Comparison of ENCODE assay signal across 10 cellular contexts in the genomic region with DNA sequence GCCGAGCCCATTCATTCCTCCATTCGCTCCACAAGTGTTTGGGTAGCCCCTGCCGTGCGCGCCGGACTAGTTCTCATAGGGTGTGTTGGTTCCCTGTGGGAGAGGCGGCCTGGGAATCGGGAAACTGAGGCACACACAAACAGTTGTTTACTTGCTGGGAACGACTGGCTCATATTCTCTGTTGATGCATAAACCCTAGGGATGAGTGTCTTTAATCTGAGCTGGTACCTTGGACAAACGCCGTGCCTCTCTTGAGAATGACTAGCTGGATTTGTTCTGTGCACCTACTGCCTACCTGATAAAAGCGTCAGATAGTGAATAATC. TPM values are rescaled to one million over a fixed set of nuclear protein-coding genes. Genes with fewer than 3 reads are reported as not detected.
DNase-seq lines count a peak whose midpoint lies in the region; ATAC-seq, FAIRE-seq and TF ChIP-seq lines count a peak whose summit lies in the region.
"Had no signal": no experiment of that assay in that cellular context is flagged by ENCODE, and none has a peak within 500 bp of the region (broad histone marks: within the 10 kb centered on the region; RNA-seq: fewer than 3 reads in every experiment).

No MANE protein-coding gene starts in this region.

- no peaks in the 10 kb centered on the region for H4K20me1 ChIP-seq in HepG2 (ENCODE audit: insufficient read depth, low read length)

- ATAC-seq in HepG2 (no peak), HG02642 (IDR thresholded peaks at IDR 0.05; ENCODE audit: poor library complexity, unreplicated experiment) (no peak)

- H3K9me3 ChIP-seq in liver (ENCODE audit: control insufficient read depth in 4 of 4, low read length in 3 of 4) (no peaks in the 10 kb centered on the region), HepG2 (ENCODE audit: low read length) (no peaks in the 10 kb centered on the region), duodenal mucosa (ENCODE audit: control insufficient read depth in 1 of 2, low read length in 2 of 2) (no peaks in the 10 kb centered on the region), muscle layer of colon (ENCODE audit: low read length) (no peaks in the 10 kb centered on the region)

- no peak overlapping the region for H3K27ac ChIP-seq in liver (ENCODE audit: low read depth in 1 of 2, low read length in 2 of 2)
- no peak overlapping the region for H3K27ac ChIP-seq in HepG2 (ENCODE audit: extremely low read length, insufficient read depth, low read length)
- H3K27ac ChIP-seq in duodenal mucosa (ENCODE audit: low read depth, low read length): no peak overlapping the region
- peak overlapping the region; percentile 76 for H3K27ac ChIP-seq in muscle layer of colon (ENCODE audit: low read depth, low read length)

- CTCF ChIA-PET in HepG2 (lab: Yijun Ruan, JAX; ENCODE audit: low intra/inter-chr PET ratio, low total read pairs): no interaction called here

- TF ChIP-seq RAD21 in liver (IDR thresholded peaks at IDR 0.05) (no peak), HepG2 (CRISPR knock-in tag; IDR thresholded peaks at IDR 0.05) (no peak)

- H3K36me3 ChIP-seq in liver (ENCODE audit: control insufficient read depth in 4 of 4, insufficient read depth in 3 of 4, low read depth in 1 of 4, low read length in 3 of 4) (no peaks in the 10 kb centered on the region), HepG2 (replicated peaks in 1 of 2; ENCODE audit: control insufficient read depth in 1 of 2, insufficient read depth in 2 of 2, low read length in 2 of 2) (no peaks in the 10 kb centered on the region), duodenal mucosa (ENCODE audit: control insufficient read depth in 1 of 2, insufficient read depth in 2 of 2, low read length in 2 of 2) (no peaks in the 10 kb centered on the region), muscle layer of colon (ENCODE audit: insufficient read depth, low read length) (no peaks in the 10 kb centered on the region)

- no peak for TF ChIP-seq CTCF in liver (IDR thresholded peaks at IDR 0.05; ENCODE audit: low read depth, low read length, missing input control)
- no peak for TF ChIP-seq CTCF in HepG2 (CRISPR knock-in tag; IDR thresholded peaks at IDR 0.05)

- H3K4me2 ChIP-seq in HepG2 (ENCODE audit: low read depth, low read length): no peak overlapping the region

- TF ChIP-seq EP300 in HepG2 (IDR thresholded peaks at IDR 0.05; ENCODE audit: low read depth in 2 of 2, low read length in 2 of 2) (no peak), HepG2 (CRISPR knock-in tag; IDR thresholded peaks at IDR 0.05; ENCODE audit: borderline replicate concordance) (no peak)

- H3K4me3 ChIP-seq in liver (ENCODE audit: low read depth in 1 of 3, low read length in 3 of 3) (peak overlapping the region; percentile 51 to 59 (median 57)), HepG2 (replicated peaks in 1 of 3; ENCODE audit: insufficient read depth in 1 of 3, low read depth in 2 of 3, low read length in 3 of 3) (no peak overlapping the region), duodenal mucosa (ENCODE audit: low read depth in 1 of 2, low read length in 2 of 2) (peak overlapping the region; percentile 82 to 84), muscle layer of colon (ENCODE audit: low read depth in 1 of 2, low read length in 2 of 2) (peak overlapping the region; percentile 54 to 62)

- intact Hi-C loops in HepG2 (cut with micrococcal nuclease; ENCODE audit: unreplicated experiment): no loop called here

- in situ Hi-C loops in HepG2 (cut with HindIII; ENCODE audit: extremely low pct_ligation_motif_present, low pct_unique_long_range_greater_than_20kb): no loop called here

- WGBS in liver: 55% methylated on average over 12 of the region's 12 CpGs
- WGBS in HepG2 (ENCODE audit: low lambda C conversion rate): 66% methylated on average over 11 of the region's 12 CpGs

- peaks cover 0 to 3% (median 0%) of the 10 kb centered on the region in 4 donors for H3K27me3 ChIP-seq in liver (ENCODE audit: control insufficient read depth in 4 of 4, insufficient read depth in 4 of 4, low read length in 3 of 4)
- H3K27me3 ChIP-seq in HepG2 (ENCODE audit: control insufficient read depth in 1 of 2, insufficient read depth in 2 of 2, low read length in 2 of 2): peaks cover 0 to 19% of the 10 kb centered on the region in 2 experiments; a peak in 2 of 5 replicates
- no peaks in the 10 kb centered on the region for H3K27me3 ChIP-seq in duodenal mucosa (ENCODE audit: control insufficient read depth in 1 of 2, insufficient read depth in 2 of 2, low read length in 2 of 2)
- no peaks in the 10 kb centered on the region for H3K27me3 ChIP-seq in muscle layer of colon (ENCODE audit: control insufficient read depth in 1 of 2, insufficient read depth in 2 of 2, low read length in 2 of 2)

- no peak for FAIRE-seq in HepG2 (lab: Jason Lieb, UNC)
- no peak for FAIRE-seq in GM12891 (lab: Jason Lieb, UNC)
- FAIRE-seq: D721Med had no signal

- no peaks in the 10 kb centered on the region for H3K79me2 ChIP-seq in HepG2 (ENCODE audit: insufficient read depth, low read length)

- no peak for TF ChIP-seq POLR2A in HepG2 (IDR thresholded peaks at IDR 0.05; ENCODE audit: insufficient read depth in 1 of 2, low read depth in 2 of 2, low read length in 2 of 2)
- no peak for TF ChIP-seq POLR2A in GM12891 (IDR thresholded peaks at IDR 0.05; ENCODE audit: low read depth, low read length)

- BruUV-seq in HepG2 (replicated peaks; lab: Mats Ljungman, UMichigan): no TSS peak

- H3K9ac ChIP-seq in liver (ENCODE audit: low read depth in 1 of 2, low read length in 2 of 2) (peak overlapping the region in 1 of 2 donors; percentile 42), HepG2 (ENCODE audit: insufficient read depth, low read depth, low read length) (no peak overlapping the region), duodenal mucosa (ENCODE audit: low read depth in 1 of 2, low read length in 2 of 2) (peak overlapping the region; percentile 74 to 85), muscle layer of colon (ENCODE audit: low read length) (no peak overlapping the region)

- no peak for DNase-seq in HepG2 (ENCODE audit: low spot score)
- DNase-seq in NCI-H2081 (lab: John Stamatoyannopoulos, UW): no peak
- no peak for DNase-seq in medulla oblongata (ENCODE audit: extremely low spot score)
- no peak for DNase-seq in GM12891 (ENCODE audit: insufficient read length, low spot score)
- DNase-seq: NCI-H1436 treated with DMSO at 0.1 percent for 48 hours had no signal

- POLR2A ChIA-PET in HepG2 (lab: Yijun Ruan, JAX): no interaction called here

- H2AFZ ChIP-seq in HepG2 (ENCODE audit: low read length): no peak overlapping the region

- peaks cover 0 to 5% (median 1%) of the 10 kb centered on the region in 4 donors for H3K4me1 ChIP-seq in liver (ENCODE audit: control insufficient read depth in 4 of 4, insufficient read depth in 4 of 4, low read length in 3 of 4)
- H3K4me1 ChIP-seq in HepG2 (ENCODE audit: insufficient read depth, low read length): no peaks in the 10 kb centered on the region
- peaks cover 18 to 19% of the 10 kb centered on the region in 2 donors for H3K4me1 ChIP-seq in duodenal mucosa (ENCODE audit: control insufficient read depth in 1 of 2, insufficient read depth in 2 of 2, low read length in 2 of 2)
- H3K4me1 ChIP-seq in muscle layer of colon (ENCODE audit: insufficient read depth, low read length): peaks cover 19% of the 10 kb centered on the region

RNA-seq across cellular contexts. Expression of a gene that starts 0.7 kb away (rescaled TPM):
- total RNA-seq in liver: 10 to 100 TPM in 1 of 2 donors, 1 to 10 TPM in 1; 2.9 to 79.0 TPM
- 1 to 10 TPM in 1 of 2 donors, under 1 TPM in 1; 0.93 to 1.1 TPM for polyA plus RNA-seq in liver
- not detected in 2 replicates for total RNA-seq in HepG2 (2016; rRNA removed; fragmentation: Illumina TruSeq; extraction: Trizol)
- total RNA-seq in HepG2 (2016; cell fraction: cytosol; rRNA removed; fragmentation: Illumina TruSeq; extraction: Trizol; ENCODE audit: low read depth): not detected in 2 replicates
- total RNA-seq in HepG2 (2016; cell fraction: insoluble cytoplasmic fraction; rRNA removed; fragmentation: Illumina TruSeq; extraction: Trizol): not detected in 2 replicates
- total RNA-seq in HepG2 (2016; cell fraction: membrane; rRNA removed; fragmentation: Illumina TruSeq; extraction: Trizol): not detected in 2 replicates
- total RNA-seq in HepG2 (2016; cell fraction: nucleus; rRNA removed; fragmentation: Illumina TruSeq; extraction: Trizol): not detected in 2 replicates
- not detected in 2 replicates for polyA plus RNA-seq in HepG2 (2011; rRNA removed)
- polyA plus RNA-seq in HepG2 (2011; cell fraction: cytosol; rRNA removed): not detected in 2 replicates
- polyA plus RNA-seq in HepG2 (2011; cell fraction: nucleus; rRNA removed): not detected in 2 replicates
- polyA plus RNA-seq in HepG2 (2012): 0.56 and 0.99 TPM in 2 replicates
- polyA plus RNA-seq in HepG2 (2016; cell fraction: cytosol; fragmentation: Illumina TruSeq; extraction: Trizol; ENCODE audit: low read depth): not detected in 2 replicates
- polyA plus RNA-seq in HepG2 (2016; cell fraction: insoluble cytoplasmic fraction; fragmentation: Illumina TruSeq; extraction: Trizol; ENCODE audit: low read depth): not detected in 2 replicates
- not detected in 2 replicates for polyA plus RNA-seq in HepG2 (2016; cell fraction: membrane; fragmentation: Illumina TruSeq; extraction: Trizol; ENCODE audit: low read depth)
- polyA plus RNA-seq in HepG2 (2016; cell fraction: nucleus; fragmentation: Illumina TruSeq; extraction: Trizol; ENCODE audit: insufficient read depth, low read depth): not detected in 2 replicates
- 73.6 TPM in 1 of 2 replicates, not detected in the other for polyA minus RNA-seq in HepG2 (2011; rRNA and poly(A)+ RNA removed; ENCODE audit: low replicate concordance)
- polyA minus RNA-seq in HepG2 (2011; cell fraction: cytosol; rRNA and poly(A)+ RNA removed): 0.49 and 1.8 TPM in 2 replicates
- polyA minus RNA-seq in HepG2 (2011; cell fraction: nucleus; rRNA and poly(A)+ RNA removed): 0.52 and 0.62 TPM in 2 replicates
- 2.6 TPM for polyA plus RNA-seq in GM12891 (2012; ENCODE audit: low read depth, missing spikeins)

RNA-seq across cellular contexts. Expression of a gene that starts 30.7 kb away (rescaled TPM):
- 1 to 10 TPM in 1 of 2 donors, under 1 TPM in 1; under 0.01 to 3.8 TPM for total RNA-seq in liver
- polyA plus RNA-seq in liver: under 1 TPM; 0.06 to 0.24 TPM
- 0.35 and 0.97 TPM in 2 replicates for total RNA-seq in HepG2 (2016; rRNA removed; fragmentation: Illumina TruSeq; extraction: Trizol)
- total RNA-seq in HepG2 (2016; cell fraction: cytosol; rRNA removed; fragmentation: Illumina TruSeq; extraction: Trizol; ENCODE audit: low read depth): not detected in 2 replicates
- total RNA-seq in HepG2 (2016; cell fraction: insoluble cytoplasmic fraction; rRNA removed; fragmentation: Illumina TruSeq; extraction: Trizol): 0.56 and 0.76 TPM in 2 replicates
- total RNA-seq in HepG2 (2016; cell fraction: membrane; rRNA removed; fragmentation: Illumina TruSeq; extraction: Trizol): 0.14 and 0.40 TPM in 2 replicates
- total RNA-seq in HepG2 (2016; cell fraction: nucleus; rRNA removed; fragmentation: Illumina TruSeq; extraction: Trizol): 0.31 and 0.84 TPM in 2 replicates
- 0.71 and 0.81 TPM in 2 replicates for polyA plus RNA-seq in HepG2 (2011; rRNA removed)
- 0.45 and 1.1 TPM in 2 replicates for polyA plus RNA-seq in HepG2 (2011; cell fraction: cytosol; rRNA removed)
- 2.1 and 2.6 TPM in 2 replicates for polyA plus RNA-seq in HepG2 (2011; cell fraction: nucleus; rRNA removed)
- 0.74 and 0.77 TPM in 2 replicates for polyA plus RNA-seq in HepG2 (2012)
- 0.10 and 0.26 TPM in 2 replicates for polyA plus RNA-seq in HepG2 (2016; cell fraction: cytosol; fragmentation: Illumina TruSeq; extraction: Trizol; ENCODE audit: low read depth)
- polyA plus RNA-seq in HepG2 (2016; cell fraction: insoluble cytoplasmic fraction; fragmentation: Illumina TruSeq; extraction: Trizol; ENCODE audit: low read depth): 0.36 and 0.49 TPM in 2 replicates
- 0.10 and 0.29 TPM in 2 replicates for polyA plus RNA-seq in HepG2 (2016; cell fraction: membrane; fragmentation: Illumina TruSeq; extraction: Trizol; ENCODE audit: low read depth)
- 1.1 and 1.2 TPM in 2 replicates for polyA plus RNA-seq in HepG2 (2016; cell fraction: nucleus; fragmentation: Illumina TruSeq; extraction: Trizol; ENCODE audit: insufficient read depth, low read depth)
- 3.6 and 4.7 TPM in 2 replicates for polyA minus RNA-seq in HepG2 (2011; rRNA and poly(A)+ RNA removed; ENCODE audit: low replicate concordance)
- polyA minus RNA-seq in HepG2 (2011; cell fraction: cytosol; rRNA and poly(A)+ RNA removed): 1.6 and 1.8 TPM in 2 replicates
- polyA minus RNA-seq in HepG2 (2011; cell fraction: nucleus; rRNA and poly(A)+ RNA removed): 1.3 and 1.6 TPM in 2 replicates
- polyA plus RNA-seq in GM12891 (2012; ENCODE audit: low read depth, missing spikeins): 0.04 TPM

RNA-seq across cellular contexts. Expression of a gene that starts 34.3 kb away (rescaled TPM):
- 10 to 100 TPM; 44.9 to 48.7 TPM for total RNA-seq in liver
- 10 to 100 TPM; 33.4 to 35.5 TPM for polyA plus RNA-seq in liver
- 69.5 and 98.2 TPM in 2 replicates for total RNA-seq in HepG2 (2016; rRNA removed; fragmentation: Illumina TruSeq; extraction: Trizol)
- 25.7 and 28.8 TPM in 2 replicates for total RNA-seq in HepG2 (2016; cell fraction: cytosol; rRNA removed; fragmentation: Illumina TruSeq; extraction: Trizol; ENCODE audit: low read depth)
- 75.6 and 98.4 TPM in 2 replicates for total RNA-seq in HepG2 (2016; cell fraction: insoluble cytoplasmic fraction; rRNA removed; fragmentation: Illumina TruSeq; extraction: Trizol)
- 27.4 and 33.5 TPM in 2 replicates for total RNA-seq in HepG2 (2016; cell fraction: membrane; rRNA removed; fragmentation: Illumina TruSeq; extraction: Trizol)
- total RNA-seq in HepG2 (2016; cell fraction: nucleus; rRNA removed; fragmentation: Illumina TruSeq; extraction: Trizol): 34.6 and 44.7 TPM in 2 replicates
- 56.5 and 70.6 TPM in 2 replicates for polyA plus RNA-seq in HepG2 (2011; rRNA removed)
- 63.7 and 75.5 TPM in 2 replicates for polyA plus RNA-seq in HepG2 (2011; cell fraction: cytosol; rRNA removed)
- polyA plus RNA-seq in HepG2 (2011; cell fraction: nucleus; rRNA removed): 27.4 and 33.7 TPM in 2 replicates
- 36.6 and 44.0 TPM in 2 replicates for polyA plus RNA-seq in HepG2 (2012)
- polyA plus RNA-seq in HepG2 (2016; cell fraction: cytosol; fragmentation: Illumina TruSeq; extraction: Trizol; ENCODE audit: low read depth): 15.0 and 18.2 TPM in 2 replicates
- polyA plus RNA-seq in HepG2 (2016; cell fraction: insoluble cytoplasmic fraction; fragmentation: Illumina TruSeq; extraction: Trizol; ENCODE audit: low read depth): 80.6 and 87.2 TPM in 2 replicates
- 19.8 and 20.6 TPM in 2 replicates for polyA plus RNA-seq in HepG2 (2016; cell fraction: membrane; fragmentation: Illumina TruSeq; extraction: Trizol; ENCODE audit: low read depth)
- 53.4 and 56.4 TPM in 2 replicates for polyA plus RNA-seq in HepG2 (2016; cell fraction: nucleus; fragmentation: Illumina TruSeq; extraction: Trizol; ENCODE audit: insufficient read depth, low read depth)
- polyA minus RNA-seq in HepG2 (2011; rRNA and poly(A)+ RNA removed; ENCODE audit: low replicate concordance): 48.3 and 106 TPM in 2 replicates
- polyA minus RNA-seq in HepG2 (2011; cell fraction: cytosol; rRNA and poly(A)+ RNA removed): 24.9 and 26.1 TPM in 2 replicates
- polyA minus RNA-seq in HepG2 (2011; cell fraction: nucleus; rRNA and poly(A)+ RNA removed): 28.3 and 36.9 TPM in 2 replicates
- 68.3 TPM for polyA plus RNA-seq in GM12891 (2012; ENCODE audit: low read depth, missing spikeins)

Comparison
In these comparisons a context has a peak if more than half of its experiments do, and no peak if none do; other contexts are left out.
1. H3K4me3 ChIP-seq: peak in liver (3 of 3), duodenal mucosa (2 of 2) and muscle layer of colon (2 of 2); none in HepG2 (0 of 3).
2. H3K9ac ChIP-seq: peak in duodenal mucosa (2 of 2); none in HepG2 (single experiment) and muscle layer of colon (single experiment).